13 cellular contexts compared by ENCODE assay signal in the genomic region with DNA sequence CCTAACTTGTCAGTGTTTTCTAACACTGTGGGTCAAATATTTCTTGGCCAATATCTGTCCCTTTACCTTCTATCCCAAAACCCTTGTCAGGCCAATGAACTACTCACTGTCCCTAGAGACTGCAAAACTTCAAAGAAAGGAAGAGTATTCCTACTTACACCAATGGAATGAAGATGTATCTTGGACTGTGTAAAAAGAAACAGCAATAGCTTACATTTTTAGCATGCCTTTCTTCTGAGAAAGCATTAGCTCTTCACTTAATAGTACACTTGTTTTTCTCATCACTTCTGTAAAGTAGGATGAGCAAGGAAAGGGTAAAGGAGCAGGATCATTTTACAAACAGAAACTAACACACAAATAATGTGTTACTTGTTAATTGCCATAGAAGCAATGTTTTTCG.
A peak's percentile ranks its signal among the peaks of the same experiment; 100 is the strongest.
DNase-seq lines count a peak whose midpoint lies in the region; ATAC-seq, FAIRE-seq and TF ChIP-seq lines count a peak whose summit lies in the region.
"Had no signal": no experiment of that assay in that cellular context is flagged by ENCODE, and none has a peak within 500 bp of the region (broad histone marks: within the 10 kb centered on the region; RNA-seq: fewer than 3 reads in every experiment).

No MANE protein-coding gene starts in this region.

- no peak overlapping the region for H3K23ac ChIP-seq in mesendoderm (ENCODE audit: low read length)

- TF ChIP-seq CTCF in chondrocyte (IDR thresholded peaks at IDR 0.05) = no peak

- H3K9ac ChIP-seq in mesendoderm (ENCODE audit: low read length) = no peak overlapping the region

- H3K27me3 ChIP-seq in mesendoderm (ENCODE audit: insufficient read depth, low read length, poor library complexity) = no peaks in the 10 kb centered on the region

- H3K56ac ChIP-seq in mesendoderm (ENCODE audit: low read length) = no peak overlapping the region

- H2BK5ac ChIP-seq in mesendoderm (ENCODE audit: low read length) = no peak overlapping the region

- no peak overlapping the region for H2BK15ac ChIP-seq in mesendoderm (replicated peaks; ENCODE audit: low read depth)

- peak; percentile 69 for DNase-seq in AG08396 (ENCODE audit: low spot score)
- peak; percentile 80 for DNase-seq in HTR-8/SVneo (ENCODE audit: insufficient read length, low spot score)
- no peak for DNase-seq in chondrocyte (ENCODE audit: low spot score)
- peak; percentile 77 for DNase-seq in mesendoderm
- DNase-seq in HUDEP-2 (lab: John Stamatoyannopoulos, UW; ENCODE audit: unreplicated experiment in 76 of 76) = no peak
- no peak for DNase-seq in activated CD4-positive, alpha-beta T cell treated with anti-CD3 and anti-CD28 coated beads, Interleukin-2, amount 10 ng/mL, durations not matched to agents 7 days and 5 days
- DNase-seq: activated CD4-positive, alpha-beta T cell treated with anti-CD3 and anti-CD28 coated beads, Interleukin-2, amount 50 U/mL, for 4 hours; activated naive CD8-positive, alpha-beta T cell treated with anti-CD3 and anti-CD28 coated beads, Interleukin-2, amount 50 U/mL, for 24 hours; left cardiac atrium; NCI-H446 treated with DMSO at 0.1 percent for 48 hours had no signal

- no peak overlapping the region for H3K4me3 ChIP-seq in mesendoderm (ENCODE audit: low read length)

- no peak overlapping the region for H3K4me3 Mint-ChIP-seq in chondrocyte (ENCODE audit: unreplicated experiment)
- no peak overlapping the region for H3K4me3 Mint-ChIP-seq in activated CD4-positive, alpha-beta T cell treated with anti-CD3 and anti-CD28 coated beads, Interleukin-2, amount 10 ng/mL, durations not matched to agents 7 days and 5 days
- H3K4me3 Mint-ChIP-seq: activated naive CD8-positive, alpha-beta T cell treated with anti-CD3 and anti-CD28 coated beads, Interleukin-2, amount 50 U/mL, for 24 hours had no signal

- peak; percentile 93 for FAIRE-seq in HTR-8/SVneo (lab: Jason Lieb, UNC)

- peak overlapping the region; percentile 67 for H3K27ac Mint-ChIP-seq in chondrocyte (ENCODE audit: unreplicated experiment)
- no peak overlapping the region for H3K27ac Mint-ChIP-seq in activated CD4-positive, alpha-beta T cell treated with anti-CD3 and anti-CD28 coated beads, Interleukin-2, amount 10 ng/mL, durations not matched to agents 7 days and 5 days

- POLR2A ChIA-PET in activated CD4-positive, alpha-beta T cell treated with anti-CD3 and anti-CD28 coated beads, Interleukin-2, amount 10 ng/mL, durations not matched to agents 7 days and 5 days (lab: Charles Lee) = no interaction called here

- no peaks in the 10 kb centered on the region for H3K4me1 ChIP-seq in mesendoderm (ENCODE audit: control insufficient read depth, low read depth, low read length)

- peaks cover 11% of the 10 kb centered on the region for H3K79me2 ChIP-seq in mesendoderm (ENCODE audit: control insufficient read depth, insufficient read depth, low read length)

- CTCF ChIA-PET in activated CD4-positive, alpha-beta T cell treated with anti-CD3 and anti-CD28 coated beads, Interleukin-2, amount 10 ng/mL, durations not matched to agents 7 days and 5 days (lab: Charles Lee) = no interaction called here

- no CpG with 5 or more reads among the region's 1 CpG for WGBS in mesendoderm (ENCODE audit: extremely low coverage, insufficient coverage, low lambda C conversion rate)

- peaks cover 6% of the 10 kb centered on the region for H3K79me1 ChIP-seq in mesendoderm (ENCODE audit: low read length)

- H3K9me3 Mint-ChIP-seq in chondrocyte (ENCODE audit: low read depth) = no peaks in the 10 kb centered on the region
- no peaks in the 10 kb centered on the region for H3K9me3 Mint-ChIP-seq in activated CD4-positive, alpha-beta T cell treated with anti-CD3 and anti-CD28 coated beads, Interleukin-2, amount 10 ng/mL, durations not matched to agents 7 days and 5 days
- H3K9me3 Mint-ChIP-seq: activated naive CD8-positive, alpha-beta T cell treated with anti-CD3 and anti-CD28 coated beads, Interleukin-2, amount 50 U/mL, for 24 hours had no signal

- H3K27ac ChIP-seq in mesendoderm (ENCODE audit: low read depth, low read length) = no peak overlapping the region

- no peak overlapping the region for H3K4ac ChIP-seq in mesendoderm (ENCODE audit: low read depth, low read length)

- H4K5ac ChIP-seq in mesendoderm (ENCODE audit: low read length) = no peak overlapping the region

- no peak overlapping the region for H2BK120ac ChIP-seq in mesendoderm (ENCODE audit: low read depth, low read length)

- H4K8ac ChIP-seq in mesendoderm (ENCODE audit: low read depth, low read length) = no peak overlapping the region

- H3K4me2 ChIP-seq in mesendoderm (ENCODE audit: low read length) = no peak overlapping the region

- H2AK5ac ChIP-seq in mesendoderm (ENCODE audit: low read length) = no peak overlapping the region

- no peaks in the 10 kb centered on the region for H3K36me3 Mint-ChIP-seq in chondrocyte (ENCODE audit: low read depth)
- peaks cover 14% of the 10 kb centered on the region for H3K36me3 Mint-ChIP-seq in activated CD4-positive, alpha-beta T cell treated with anti-CD3 and anti-CD28 coated beads, Interleukin-2, amount 10 ng/mL, durations not matched to agents 7 days and 5 days (ENCODE audit: low read depth)

- no peak overlapping the region for H3K18ac ChIP-seq in mesendoderm (ENCODE audit: low read length)

- peaks cover 33% of the 10 kb centered on the region for H3K4me1 Mint-ChIP-seq in chondrocyte (ENCODE audit: low read depth)
- peaks cover 6% of the 10 kb centered on the region for H3K4me1 Mint-ChIP-seq in activated CD4-positive, alpha-beta T cell treated with anti-CD3 and anti-CD28 coated beads, Interleukin-2, amount 10 ng/mL, durations not matched to agents 7 days and 5 days

- ATAC-seq in HG02938 (IDR thresholded peaks at IDR 0.05; ENCODE audit: unreplicated experiment) (no peak), GM18502 (IDR thresholded peaks at IDR 0.05; ENCODE audit: poor library complexity, unreplicated experiment) (no peak)
- ATAC-seq: activated naive CD8-positive, alpha-beta T cell treated with anti-CD3 and anti-CD28 coated beads, Interleukin-2, amount 50 U/mL, for 24 hours had no signal

- no peaks in the 10 kb centered on the region for H3K27me3 Mint-ChIP-seq in chondrocyte (ENCODE audit: low read depth)
- no peaks in the 10 kb centered on the region for H3K27me3 Mint-ChIP-seq in activated CD4-positive, alpha-beta T cell treated with anti-CD3 and anti-CD28 coated beads, Interleukin-2, amount 10 ng/mL, durations not matched to agents 7 days and 5 days
- H3K27me3 Mint-ChIP-seq: activated naive CD8-positive, alpha-beta T cell treated with anti-CD3 and anti-CD28 coated beads, Interleukin-2, amount 50 U/mL, for 24 hours; progenitor cell of endocrine pancreas had no signal

- no peaks in the 10 kb centered on the region for H3K36me3 ChIP-seq in mesendoderm (ENCODE audit: control insufficient read depth, insufficient read depth, low read length)

Comparison
In these comparisons a context has a peak if more than half of its experiments do, and no peak if none do; other contexts are left out.
1. DNase-seq: peak in AG08396 (single experiment), HTR-8/SVneo (single experiment) and mesendoderm (single experiment); none in chondrocyte (single experiment), HUDEP-2 (0 of 76) and activated CD4-positive, alpha-beta T cell treated with anti-CD3 and anti-CD28 coated beads, Interleukin-2, amount 10 ng/mL, durations not matched to agents 7 days and 5 days (single experiment).